Comparison of ENCODE assay signal across 9 cellular contexts in genomic region chr4:141132689-141133145, GRCh38. TPM values are rescaled to one million over a fixed set of nuclear protein-coding genes. Genes with fewer than 3 reads are reported as not detected.
A peak's percentile ranks its signal among the peaks of the same experiment; 100 is the strongest.
DNase-seq lines count a peak whose midpoint lies in the region; ATAC-seq and TF ChIP-seq lines count a peak whose summit lies in the region.
"Had no signal": no experiment of that assay in that cellular context is flagged by ENCODE, and none has a peak within 500 bp of the region (broad histone marks: within the 10 kb centered on the region; RNA-seq: fewer than 3 reads in every experiment).

No MANE protein-coding gene starts in this region.

- peaks cover 0 to 43% (median 0%) of the 10 kb centered on the region in 9 donors for H3K27me3 ChIP-seq in heart left ventricle
- no peaks in the 10 kb centered on the region for H3K27me3 ChIP-seq in parathyroid adenoma (ENCODE audit: control insufficient read depth, insufficient read depth, low read length)

- no peaks in the 10 kb centered on the region for H3K36me3 ChIP-seq in heart left ventricle
- H3K36me3 ChIP-seq in parathyroid adenoma (ENCODE audit: control insufficient read depth, insufficient read depth, low read length), result no peaks in the 10 kb centered on the region

- TF ChIP-seq POLR2A in heart left ventricle (IDR thresholded peaks at IDR 0.05), result no peak

- no peaks in the 10 kb centered on the region for H3K79me2 ChIP-seq in parathyroid adenoma

- peak; percentile 53 for DNase-seq in GM13976 (ENCODE audit: low spot score)
- peak; percentile 15 for DNase-seq in activated naive CD4-positive, alpha-beta T cell treated with anti-CD3 and anti-CD28 coated beads, Interleukin-2, amount 50 U/mL, for 16 hours
- peak; percentile 64 to 73 (median 68) for DNase-seq in heart left ventricle
- DNase-seq in CD1c-positive myeloid dendritic cell (ENCODE audit: extremely low spot score), result no peak
- DNase-seq in putamen (ENCODE audit: low spot score), result no peak

- peak; percentile 28 for ATAC-seq in HG03139 (IDR thresholded peaks at IDR 0.05; ENCODE audit: unreplicated experiment)
- ATAC-seq in heart left ventricle, result peak; percentile 30 to 83 (median 68)

- WGBS in heart left ventricle, 4 donors, result 0 to 1% (median 0%) methylated on average over 2 to 43 of the region's 43 CpGs

- H3K4me3 ChIP-seq in heart left ventricle (peak overlapping the region; percentile 59 to 96 (median 83)), parathyroid adenoma (ENCODE audit: low read depth, low read length) (peak overlapping the region; percentile 63)

- peak overlapping the region; percentile 78 for H2AFZ ChIP-seq in parathyroid adenoma

- peak overlapping the region; percentile 90 for H3K4me2 ChIP-seq in parathyroid adenoma (ENCODE audit: low read length)

- H3K4me1 ChIP-seq in heart left ventricle (peaks cover 0 to 42% (median 8%) of the 10 kb centered on the region in 12 donors), parathyroid adenoma (no peaks in the 10 kb centered on the region)

- no peak for TF ChIP-seq CTCF in 22Rv1 (IDR thresholded peaks at IDR 0.05)
- no peak for TF ChIP-seq CTCF in GM13976 (IDR thresholded peaks at IDR 0.05; ENCODE audit: borderline replicate concordance, control extremely low read depth, extremely low read depth, insufficient read depth, missing control alignments)
- TF ChIP-seq CTCF in heart left ventricle (IDR thresholded peaks at IDR 0.05), result no peak
- TF ChIP-seq CTCF in parathyroid adenoma (IDR thresholded peaks at IDR 0.05), result no peak

- in situ Hi-C loops in GM13976 (cut with MboI; ENCODE audit: low sequenced_read_pairs, unreplicated experiment), result loop anchor here (25.0 kb wide), 1 partner anchor 245 kb away; no protein-coding TSS in a partner anchor

- no peak overlapping the region for H3K9ac ChIP-seq in parathyroid adenoma

- H3K9me3 ChIP-seq in heart left ventricle (no peaks in the 10 kb centered on the region), parathyroid adenoma (ENCODE audit: control insufficient read depth, low read length) (no peaks in the 10 kb centered on the region)

- intact Hi-C loops in heart left ventricle (cut with DNase I), result loop anchor here (1.0 to 10.0 kb wide), 14 partner anchors 135 to 378 kb away; partner anchors contain the start of gene TBC1D9 (in 1 of the 10)

- H3K27ac ChIP-seq in 22Rv1 (peak overlapping the region; percentile 35; the same call in 1 of the 2 replicates), heart left ventricle (peak overlapping the region; percentile 82 to 96 (median 91)), parathyroid adenoma (no peak overlapping the region)

RNA-seq across cellular contexts. Expression of gene RNF150, which starts 0.6 kb away (rescaled TPM):
- total RNA-seq in heart left ventricle, result 100 to 1,000 TPM in 3 of 9 donors, 10 to 100 TPM in 6; 52.0 to 146 (median 73.3) TPM
- polyA plus RNA-seq in heart left ventricle, result 10 to 100 TPM; 11.9 to 55.9 TPM
- total RNA-seq: natural killer cell treated with Interleukin-12 subunit alpha and Interleukin-12 subunit beta and Interleukin-15 and Interleukin-18, amount 100 ng/mL, for 72 hours had no signal

Comparison
In these comparisons a context has a peak if more than half of its experiments do, and no peak if none do; other contexts are left out.
1. DNase-seq: peak in GM13976 (single experiment), activated naive CD4-positive, alpha-beta T cell treated with anti-CD3 and anti-CD28 coated beads, Interleukin-2, amount 50 U/mL, for 16 hours (single experiment) and heart left ventricle (5 of 5); none in CD1c-positive myeloid dendritic cell (single experiment) and putamen (single experiment).